ENCODE assay signal across 8 cellular contexts in genomic region chr6:74466572-74466971, GRCh38.
"Had no signal": no experiment of that assay in that cellular context is flagged by ENCODE, and none has a peak within 500 bp of the region (broad histone marks: within the 10 kb centered on the region; RNA-seq: fewer than 3 reads in every experiment).

No MANE protein-coding gene starts in this region.

- DNase-seq: GM23248, GOT3, H7, HFFc6, KBM-7 had no signal

- H3K27ac ChIP-seq: GM23248, KMS-11 had no signal

- H3K36me3 ChIP-seq: HAP-1 had no signal

- ATAC-seq: HCT116 had no signal

- H3K4me2 ChIP-seq: KMS-11 had no signal

- H2AFZ ChIP-seq: GM23248 had no signal

- H3K9me3 ChIP-seq: HAP-1 had no signal

- H3K4me3 ChIP-seq: GM23248, HAP-1 had no signal

- H3K9ac ChIP-seq: GM23248, KMS-11 had no signal

- H3K4me1 ChIP-seq: HAP-1 had no signal
